Comparison of ENCODE assay signal across 22 cellular contexts in the genomic region with DNA sequence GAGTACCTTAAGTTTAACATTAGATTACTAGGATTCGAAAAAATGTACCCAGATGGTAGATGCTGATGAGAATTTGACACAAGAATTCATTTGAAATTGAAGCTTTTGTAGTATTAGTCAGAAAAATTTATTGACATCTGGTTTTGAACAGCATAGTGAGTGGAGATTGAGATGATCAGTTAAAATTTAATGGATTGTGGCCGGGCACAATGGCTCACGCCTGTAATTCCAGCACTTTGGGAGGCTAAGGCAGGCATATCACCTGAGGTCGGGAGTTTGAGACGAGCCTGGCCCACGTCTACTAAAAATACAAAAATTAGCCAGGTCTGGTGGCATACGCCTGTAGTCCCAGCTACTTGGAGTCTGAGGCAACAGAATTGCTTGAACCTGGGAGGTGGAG. TPM values are rescaled to one million over a fixed set of nuclear protein-coding genes. Genes with fewer than 3 reads are reported as not detected.
A peak's percentile ranks its signal among the peaks of the same experiment; 100 is the strongest.
DNase-seq lines count a peak whose midpoint lies in the region; FAIRE-seq and TF ChIP-seq lines count a peak whose summit lies in the region.
"Had no signal": no experiment of that assay in that cellular context is flagged by ENCODE, and none has a peak within 500 bp of the region (broad histone marks: within the 10 kb centered on the region; RNA-seq: fewer than 3 reads in every experiment).

No MANE protein-coding gene starts in this region.

- H3K4me1 ChIP-seq in Loucy (ENCODE audit: insufficient read depth, low read length, poor library complexity, severe bottlenecking), result peaks cover 24% of the 10 kb centered on the region
- H3K4me1 ChIP-seq in breast epithelium, result no peaks in the 10 kb centered on the region

- H3K27me3 ChIP-seq in Loucy (ENCODE audit: insufficient read depth, low read length, poor library complexity, severe bottlenecking) (no peaks in the 10 kb centered on the region), breast epithelium (no peaks in the 10 kb centered on the region)
- H3K27me3 ChIP-seq: BLaER1 treated with 17β-estradiol and CSF1 and Interleukin-3, amounts not matched to agents 10 nM and 100 nM; stomach had no signal

- H3K4me3 Mint-ChIP-seq in activated CD4-positive, alpha-beta memory T cell treated with anti-CD3 and anti-CD28 coated beads for 36 hours, result no peak overlapping the region
- no peak overlapping the region for H3K4me3 Mint-ChIP-seq in activated CD4-positive, alpha-beta memory T cell treated with anti-CD3 and anti-CD28 coated beads, Interleukin-2, amount 10 ng/mL, durations not matched to agents 7 days and 5 days

- peak overlapping the region; percentile 61 for H3K4me2 ChIP-seq in Loucy (ENCODE audit: low read depth, low read length, poor library complexity, severe bottlenecking)
- H3K4me2 ChIP-seq: BLaER1 treated with 17β-estradiol and CSF1 and Interleukin-3, amounts not matched to agents 10 nM and 100 nM had no signal

- H3K4me3 ChIP-seq in Loucy (ENCODE audit: low read length, poor library complexity, severe bottlenecking) (peak overlapping the region; percentile 24), breast epithelium (peak overlapping the region; percentile 8 to 36 (median 19)), skeletal muscle cell (ENCODE audit: low read depth, low read length) (peak overlapping the region; percentile 2)
- H3K4me3 ChIP-seq: BLaER1 treated with 17β-estradiol and CSF1 and Interleukin-3, amounts not matched to agents 10 nM and 100 nM; SK-N-MC; skin epidermis; stomach had no signal

- no peaks in the 10 kb centered on the region for H3K27me3 Mint-ChIP-seq in activated CD4-positive, alpha-beta memory T cell treated with anti-CD3 and anti-CD28 coated beads for 36 hours
- H3K27me3 Mint-ChIP-seq in activated CD4-positive, alpha-beta memory T cell treated with anti-CD3 and anti-CD28 coated beads, Interleukin-2, amount 10 ng/mL, durations not matched to agents 7 days and 5 days, result no peaks in the 10 kb centered on the region

- no peak for TF ChIP-seq CTCF in Loucy (conservative IDR thresholded peaks at IDR 0.05; ENCODE audit: low read length)
- TF ChIP-seq CTCF in breast epithelium (IDR thresholded peaks at IDR 0.05), result no peak

- peaks cover 4% of the 10 kb centered on the region for H4K20me1 ChIP-seq in Loucy (ENCODE audit: insufficient read depth, low read length, poor library complexity, severe bottlenecking)

- H2AFZ ChIP-seq in Loucy (ENCODE audit: low read length), result no peak overlapping the region

- H3K9me2 ChIP-seq in Loucy (replicated peaks; ENCODE audit: low read depth, low read length), result no peaks in the 10 kb centered on the region

- CTCF ChIA-PET in activated CD4-positive, alpha-beta memory T cell treated with anti-CD3 and anti-CD28 coated beads for 36 hours (lab: Charles Lee), result interaction anchor here (1.4 to 2.1 kb wide), 3 partner anchors 14 to 138 kb away, joined by 5 to 8 read pairs (median 7); no protein-coding TSS in a partner anchor
- CTCF ChIA-PET in activated CD4-positive, alpha-beta memory T cell treated with anti-CD3 and anti-CD28 coated beads, Interleukin-2, amount 10 ng/mL, durations not matched to agents 7 days and 5 days (lab: Charles Lee), result interaction anchor here (0.7 to 1.5 kb wide), 4 partner anchors 14 to 572 kb away, joined by 3 to 7 read pairs (median 6); no protein-coding TSS in a partner anchor

- TF ChIP-seq POLR2A in breast epithelium (IDR thresholded peaks at IDR 0.05) (no peak), GM12891 (IDR thresholded peaks at IDR 0.05; ENCODE audit: low read depth, low read length) (no peak)

- no peak for DNase-seq in activated CD4-positive, alpha-beta memory T cell treated with anti-CD3 and anti-CD28 coated beads for 36 hours
- no peak for DNase-seq in activated CD4-positive, alpha-beta memory T cell treated with anti-CD3 and anti-CD28 coated beads, Interleukin-2, amount 10 ng/mL, durations not matched to agents 7 days and 5 days
- DNase-seq in breast epithelium (ENCODE audit: low spot score in 2 of 2) (no peak), skeletal muscle cell (ENCODE audit: low read depth) (no peak), OCI-M1 (lab: John Stamatoyannopoulos, UW) (no peak), GM19239 (ENCODE audit: insufficient read length, low spot score) (no peak), GM12891 (ENCODE audit: insufficient read length, low spot score) (no peak)
- DNase-seq: activated effector memory CD4-positive, alpha-beta T cell treated with anti-CD3 and anti-CD28 coated beads, Interleukin-2, amount 50 U/mL, for 16 hours; effector memory CD4-positive, alpha-beta T cell; midbrain; NCI-H1417; NCI-H524; posterior cingulate gyrus; RPMI8226; stomach; T1000 had no signal

- H3K4me1 Mint-ChIP-seq in activated CD4-positive, alpha-beta memory T cell treated with anti-CD3 and anti-CD28 coated beads for 36 hours (ENCODE audit: low read depth), result peaks cover 57% of the 10 kb centered on the region
- H3K4me1 Mint-ChIP-seq in activated CD4-positive, alpha-beta memory T cell treated with anti-CD3 and anti-CD28 coated beads, Interleukin-2, amount 10 ng/mL, durations not matched to agents 7 days and 5 days, result peaks cover 28% of the 10 kb centered on the region

- H3K9me3 Mint-ChIP-seq in activated CD4-positive, alpha-beta memory T cell treated with anti-CD3 and anti-CD28 coated beads for 36 hours, result no peaks in the 10 kb centered on the region
- no peaks in the 10 kb centered on the region for H3K9me3 Mint-ChIP-seq in activated CD4-positive, alpha-beta memory T cell treated with anti-CD3 and anti-CD28 coated beads, Interleukin-2, amount 10 ng/mL, durations not matched to agents 7 days and 5 days

- H3K27ac ChIP-seq in breast epithelium, result no peak overlapping the region
- H3K27ac ChIP-seq: BLaER1 treated with 17β-estradiol and CSF1 and Interleukin-3, amounts not matched to agents 10 nM and 100 nM; SK-N-MC; stomach had no signal

- H3K9ac ChIP-seq in Loucy (ENCODE audit: low read depth, low read length, poor library complexity, severe bottlenecking), result peak overlapping the region; percentile 20
- H3K9ac ChIP-seq: BLaER1 treated with 17β-estradiol and CSF1 and Interleukin-3, amounts not matched to agents 10 nM and 100 nM had no signal

- POLR2A ChIA-PET in activated CD4-positive, alpha-beta memory T cell treated with anti-CD3 and anti-CD28 coated beads for 36 hours (lab: Charles Lee), result interaction anchor here (1.2 kb wide), 1 partner anchor 20 kb away, joined by 5 read pairs; no protein-coding TSS in a partner anchor
- POLR2A ChIA-PET in activated CD4-positive, alpha-beta memory T cell treated with anti-CD3 and anti-CD28 coated beads, Interleukin-2, amount 10 ng/mL, durations not matched to agents 7 days and 5 days (lab: Charles Lee), result interaction anchor here (0.7 to 1.8 kb wide), 7 partner anchors 9 to 438 kb away, joined by 3 to 9 read pairs (median 5); no protein-coding TSS in a partner anchor

- H3K36me3 ChIP-seq in Loucy (ENCODE audit: insufficient read depth, low read length) (peaks cover 23% of the 10 kb centered on the region; the same call in 1 of the 2 replicates), breast epithelium (no peaks in the 10 kb centered on the region)

- H3K27ac Mint-ChIP-seq in activated CD4-positive, alpha-beta memory T cell treated with anti-CD3 and anti-CD28 coated beads for 36 hours, result peak overlapping the region; percentile 49
- no peak overlapping the region for H3K27ac Mint-ChIP-seq in activated CD4-positive, alpha-beta memory T cell treated with anti-CD3 and anti-CD28 coated beads, Interleukin-2, amount 10 ng/mL, durations not matched to agents 7 days and 5 days

- H3F3A ChIP-seq in Loucy (ENCODE audit: low read depth), result no peaks in the 10 kb centered on the region

- H3K9me3 ChIP-seq in Loucy (ENCODE audit: insufficient read depth, low read depth, low read length) (peaks cover 3% of the 10 kb centered on the region; the same call in 1 of the 2 replicates), breast epithelium (no peaks in the 10 kb centered on the region)
- H3K9me3 ChIP-seq: stomach had no signal

- FAIRE-seq in GM19239 (lab: Jason Lieb, UNC), result no peak
- no peak for FAIRE-seq in GM12891 (lab: Jason Lieb, UNC)
- FAIRE-seq: A204.1, urothelium cell line had no signal

- peaks cover 16% of the 10 kb centered on the region for H3K36me3 Mint-ChIP-seq in activated CD4-positive, alpha-beta memory T cell treated with anti-CD3 and anti-CD28 coated beads for 36 hours
- H3K36me3 Mint-ChIP-seq in activated CD4-positive, alpha-beta memory T cell treated with anti-CD3 and anti-CD28 coated beads, Interleukin-2, amount 10 ng/mL, durations not matched to agents 7 days and 5 days (ENCODE audit: low read depth), result peaks cover 34% of the 10 kb centered on the region

- intact Hi-C loops in activated CD4-positive, alpha-beta memory T cell treated with anti-CD3 and anti-CD28 coated beads for 36 hours (cut with micrococcal nuclease), result no loop called here
- intact Hi-C loops in breast epithelium (cut with DNase I; ENCODE audit: low total_unique reads), result loop anchor here (10.0 kb wide), 1 partner anchor 135 kb away; no protein-coding TSS in a partner anchor

- H3K79me2 ChIP-seq in Loucy (ENCODE audit: insufficient read depth, low read length), result peaks cover 66% of the 10 kb centered on the region

TF ChIP-seq in GM12891, 5 proteins besides CTCF, POLR2A, EP300 and RAD21:
- no peak for TF ChIP-seq TAF1 (IDR thresholded peaks at IDR 0.05; ENCODE audit: low read depth, low read length)

RNA-seq across cellular contexts. Expression of gene NDFIP1, which starts 20.9 kb away (rescaled TPM):
- 10 to 100 TPM; 74.6 to 76.4 TPM for total RNA-seq in activated CD4-positive, alpha-beta memory T cell treated with anti-CD3 and anti-CD28 coated beads for 36 hours
- 10 to 100 TPM; 57.1 to 59.3 TPM for total RNA-seq in activated CD4-positive, alpha-beta memory T cell treated with anti-CD3 and anti-CD28 coated beads, Interleukin-2, amount 10 ng/mL, durations not matched to agents 7 days and 5 days
- 100 to 1,000 TPM; 115 to 135 (median 117) TPM for total RNA-seq in breast epithelium
- 0.99 TPM for polyA plus RNA-seq in GM12891 (2012; ENCODE audit: low read depth, missing spikeins)
